ENCODE assay signal across 8 cellular contexts in genomic region chr6:27865952-27866369, GRCh38. TPM values are rescaled to one million over a fixed set of nuclear protein-coding genes. Genes with fewer than 3 reads are reported as not detected.
DNase-seq lines count a peak whose midpoint lies in the region; ATAC-seq and TF ChIP-seq lines count a peak whose summit lies in the region.

No MANE protein-coding gene starts in this region.

- POLR2A ChIA-PET in activated CD4-positive, alpha-beta T cell treated with anti-CD3 and anti-CD28 coated beads for 36 hours (lab: Charles Lee), result interaction anchor here (0.5 to 11.8 kb wide), 27 partner anchors 8 to 1822 kb away, joined by 3 to 775 read pairs (median 7); partner anchors contain the start of gene ZSCAN23

- peaks cover 13% of the 10 kb centered on the region for H3K36me3 Mint-ChIP-seq in activated CD4-positive, alpha-beta T cell treated with anti-CD3 and anti-CD28 coated beads for 36 hours (ENCODE audit: low read depth)

- CTCF ChIA-PET in activated CD4-positive, alpha-beta T cell treated with anti-CD3 and anti-CD28 coated beads for 36 hours (lab: Charles Lee), result interaction anchor here (0.7 to 5.3 kb wide), 8 partner anchors 24 to 56 kb away, joined by 3 to 56 read pairs (median 5); a partner anchor contains a TSS

- H3K36me3 ChIP-seq in heart right ventricle, result no peaks in the 10 kb centered on the region

- intact Hi-C loops in activated CD4-positive, alpha-beta T cell treated with anti-CD3 and anti-CD28 coated beads for 36 hours (cut with DNase I, micrococcal nuclease), result loop anchor here (1.0 to 10.0 kb wide), 11 partner anchors 24 to 1824 kb away; a partner anchor contains a TSS
- intact Hi-C loops in heart right ventricle (cut with DNase I), result loop anchor here in 1 of 10 donors (2.0 kb wide), 1 partner anchor 27 kb away; a partner anchor contains a TSS

- no peaks in the 10 kb centered on the region for H3K9me3 Mint-ChIP-seq in activated CD4-positive, alpha-beta T cell treated with anti-CD3 and anti-CD28 coated beads for 36 hours (ENCODE audit: low read depth)

- H3K4me1 Mint-ChIP-seq in activated CD4-positive, alpha-beta T cell treated with anti-CD3 and anti-CD28 coated beads for 36 hours, result peaks cover 44% of the 10 kb centered on the region

- no peaks in the 10 kb centered on the region for H3K27me3 Mint-ChIP-seq in activated CD4-positive, alpha-beta T cell treated with anti-CD3 and anti-CD28 coated beads for 36 hours

- peak overlapping the region in 1 of 10 donors; percentile 82 for H3K27ac ChIP-seq in heart right ventricle

- peak; percentile 23 for ATAC-seq in activated CD4-positive, alpha-beta T cell treated with anti-CD3 and anti-CD28 coated beads for 36 hours
- peak in 1 of 8 donors; percentile 16 for ATAC-seq in heart right ventricle

- H3K9me3 ChIP-seq in heart right ventricle, result no peaks in the 10 kb centered on the region

- no peak for TF ChIP-seq CTCF in LNCaP clone FGC (IDR thresholded peaks at IDR 0.05; ENCODE audit: control insufficient read depth, extremely low read depth, insufficient read depth)
- TF ChIP-seq CTCF in heart right ventricle (IDR thresholded peaks at IDR 0.05), result no peak

- peaks cover 0 to 44% (median 37%) of the 10 kb centered on the region in 7 donors for H3K27me3 ChIP-seq in heart right ventricle

- peaks cover 5 to 44% (median 32%) of the 10 kb centered on the region in 9 donors for H3K4me1 ChIP-seq in heart right ventricle

- H3K27ac Mint-ChIP-seq in activated CD4-positive, alpha-beta T cell treated with anti-CD3 and anti-CD28 coated beads for 36 hours, result peak overlapping the region; percentile 99

- peak; percentile 73 for DNase-seq in activated CD4-positive, alpha-beta T cell treated with anti-CD3 and anti-CD28 coated beads for 36 hours
- DNase-seq in activated CD4-positive, alpha-beta T cell treated with anti-CD3 and anti-CD28 coated beads, Interleukin-2, amount 50 U/mL, for 4 hours, result no peak
- DNase-seq in LNCaP clone FGC (ENCODE audit: low read depth), result no peak
- peak; percentile 86 for DNase-seq in activated CD8-positive, alpha-beta memory T cell treated with anti-CD3 and anti-CD28 coated beads, Interleukin-2, amount 50 U/mL, for 48 hours
- DNase-seq in heart right ventricle, result no peak
- DNase-seq in skeletal muscle cell (ENCODE audit: low read depth), result no peak
- no peak for DNase-seq in cerebellar nuclear complex (lab: John Stamatoyannopoulos, UW)
- no peak for DNase-seq in OCI-M1 (lab: John Stamatoyannopoulos, UW)

- H3K4me3 ChIP-seq in LNCaP clone FGC (ENCODE audit: low read depth, low read length), result peak overlapping the region; percentile 63
- H3K4me3 ChIP-seq in heart right ventricle, result peak overlapping the region; percentile 29 to 83 (median 63)
- peak overlapping the region; percentile 71 for H3K4me3 ChIP-seq in skeletal muscle cell (ENCODE audit: low read depth, low read length)

- peak overlapping the region; percentile 94 for H3K4me3 Mint-ChIP-seq in activated CD4-positive, alpha-beta T cell treated with anti-CD3 and anti-CD28 coated beads for 36 hours

- 0 to 1% methylated on average over 17 of the region's 17 CpGs for WGBS in heart right ventricle, 2 donors

RNA-seq across cellular contexts. Expression of gene OR2B2, which starts 46.2 kb away (rescaled TPM):
- total RNA-seq in activated CD4-positive, alpha-beta T cell treated with anti-CD3 and anti-CD28 coated beads for 36 hours, result not detected
- total RNA-seq in heart right ventricle, result not detected
- not detected for polyA plus RNA-seq in heart right ventricle

Comparison
In these comparisons a context has a peak if more than half of its experiments do, and no peak if none do; other contexts are left out.
1. DNase-seq: peak in activated CD4-positive, alpha-beta T cell treated with anti-CD3 and anti-CD28 coated beads for 36 hours (single experiment) and activated CD8-positive, alpha-beta memory T cell treated with anti-CD3 and anti-CD28 coated beads, Interleukin-2, amount 50 U/mL, for 48 hours (single experiment); none in activated CD4-positive, alpha-beta T cell treated with anti-CD3 and anti-CD28 coated beads, Interleukin-2, amount 50 U/mL, for 4 hours (0 of 2), LNCaP clone FGC (single experiment), heart right ventricle (0 of 2), skeletal muscle cell (single experiment), cerebellar nuclear complex (0 of 2) and OCI-M1 (single experiment).
2. Peak in every context shown above with its lines, with median percentiles within 50 percentile points of each other: H3K4me3 ChIP-seq.